9 cellular contexts compared by ENCODE assay signal in genomic region chr2:27442981-27443323, GRCh38. TPM values are rescaled to one million over a fixed set of nuclear protein-coding genes. Genes with fewer than 3 reads are reported as not detected.
DNase-seq lines count a peak whose midpoint lies in the region; ATAC-seq and TF ChIP-seq lines count a peak whose summit lies in the region.
"Had no signal": no experiment of that assay in that cellular context is flagged by ENCODE, and none has a peak within 500 bp of the region (broad histone marks: within the 10 kb centered on the region; RNA-seq: fewer than 3 reads in every experiment).

No MANE protein-coding gene starts in this region.

- H3K9ac ChIP-seq in skeletal muscle tissue (ENCODE audit: low read depth in 1 of 3, low read length in 3 of 3), result peak overlapping the region in 2 of 3 donors; percentile 30 to 57

- H3K36me3 Mint-ChIP-seq in activated B cell treated with CpG ODN at 0.5 μM for 24 hours (ENCODE audit: low read depth), result peaks cover 64% of the 10 kb centered on the region

- peaks cover 0 to 9% (median 4%) of the 10 kb centered on the region in 3 donors for H3K4me1 ChIP-seq in skeletal muscle tissue (ENCODE audit: control insufficient read depth in 3 of 3, insufficient read depth in 3 of 3, low read length in 3 of 3)
- no peaks in the 10 kb centered on the region for H3K4me1 ChIP-seq in A673 (ENCODE audit: insufficient read depth, low read length, poor library complexity, severe bottlenecking)

- peaks cover 13% of the 10 kb centered on the region for H3K4me1 Mint-ChIP-seq in activated B cell treated with CpG ODN at 0.5 μM for 24 hours

- H3K36me3 ChIP-seq in H7 (replicated peaks; ENCODE audit: control insufficient read depth, insufficient read depth, low read length) (peaks cover 23% of the 10 kb centered on the region), skeletal muscle tissue (ENCODE audit: control insufficient read depth in 3 of 3, insufficient read depth in 3 of 3, low read length in 3 of 3) (peaks cover 43 to 63% (median 50%) of the 10 kb centered on the region in 3 donors), A673 (ENCODE audit: insufficient read depth, low read length, poor library complexity, severe bottlenecking) (peaks cover 36% of the 10 kb centered on the region)

- no peak for ATAC-seq in activated B cell treated with CpG ODN at 0.5 μM for 24 hours (ENCODE audit: low read depth)
- ATAC-seq in GM21825 (IDR thresholded peaks at IDR 0.05; ENCODE audit: unreplicated experiment), result no peak

- H3K27ac Mint-ChIP-seq in activated B cell treated with CpG ODN at 0.5 μM for 24 hours, result no peak overlapping the region

- BruUV-seq in A673 (replicated peaks; lab: Mats Ljungman, UMichigan), result no TSS peak

- intact Hi-C loops in activated B cell treated with CpG ODN at 0.5 μM for 24 hours (cut with micrococcal nuclease) (loop anchor here (1.0 to 5.0 kb wide), 4 partner anchors 15 to 71 kb away; partner anchors contain the start of genes EIF2B4, IFT172, NRBP1 and PPM1G), A673 (cut with micrococcal nuclease; ENCODE audit: unreplicated experiment) (no loop called here)

- H3K4me3 Mint-ChIP-seq in activated B cell treated with CpG ODN at 0.5 μM for 24 hours, result peak overlapping the region; percentile 46

- POLR2A ChIA-PET in activated B cell treated with CpG ODN at 0.5 μM for 24 hours (lab: Charles Lee), result no interaction called here
- POLR2A ChIA-PET in A673 (lab: Charles Lee; ENCODE audit: low non-redundant PET), result no interaction called here

- DNase-seq in H7 (no peak), activated B cell treated with CpG ODN at 0.5 μM for 24 hours (no peak), A673 (ENCODE audit: low spot score) (no peak), NCI-H1092 (lab: John Stamatoyannopoulos, UW) (no peak), amygdala (lab: John Stamatoyannopoulos, UW) (no peak)

- H3K27ac ChIP-seq in skeletal muscle tissue (ENCODE audit: low read depth, low read length), result peak overlapping the region; percentile 25
- no peak overlapping the region for H3K27ac ChIP-seq in A673 (ENCODE audit: low read depth, low read length, poor library complexity, severe bottlenecking)

- no peaks in the 10 kb centered on the region for H3K27me3 ChIP-seq in H7 (ENCODE audit: control insufficient read depth, insufficient read depth, low read length)
- H3K27me3 ChIP-seq in skeletal muscle tissue (ENCODE audit: control insufficient read depth in 3 of 3, insufficient read depth in 3 of 3, low read length in 3 of 3), result no peaks in the 10 kb centered on the region
- no peaks in the 10 kb centered on the region for H3K27me3 ChIP-seq in A673 (replicated peaks; ENCODE audit: insufficient read depth, low read depth, low read length, poor library complexity)

- no peak for TF ChIP-seq CTCF in activated B cell treated with CpG ODN at 0.5 μM for 24 hours (IDR thresholded peaks at IDR 0.05)
- no peak for TF ChIP-seq CTCF in A673 (conservative IDR thresholded peaks at IDR 0.05; ENCODE audit: low read depth, low read length)

- H3K9me3 Mint-ChIP-seq in activated B cell treated with CpG ODN at 0.5 μM for 24 hours, result no peaks in the 10 kb centered on the region

- CTCF ChIA-PET in activated B cell treated with CpG ODN at 0.5 μM for 24 hours (lab: Charles Lee) (no interaction called here), A673 (lab: Charles Lee) (no interaction called here)

- peak overlapping the region; percentile 59 for H3K4me3 ChIP-seq in H7 (ENCODE audit: insufficient read depth, low read depth, low read length)
- H3K4me3 ChIP-seq in iPS-18c (ENCODE audit: insufficient read depth, low read depth, low read length), result peak overlapping the region; percentile 63
- H3K4me3 ChIP-seq in skeletal muscle tissue (ENCODE audit: low read length in 3 of 3), result no peak overlapping the region
- no peak overlapping the region for H3K4me3 ChIP-seq in A673 (ENCODE audit: low read depth, low read length, poor library complexity, severe bottlenecking)

- no peaks in the 10 kb centered on the region for H3K27me3 Mint-ChIP-seq in activated B cell treated with CpG ODN at 0.5 μM for 24 hours

- no peaks in the 10 kb centered on the region for H3K9me3 ChIP-seq in iPS-18c (ENCODE audit: control insufficient read depth, insufficient read depth, low read length)
- no peaks in the 10 kb centered on the region for H3K9me3 ChIP-seq in skeletal muscle tissue (ENCODE audit: control insufficient read depth in 3 of 3, low read length in 3 of 3)
- H3K9me3 ChIP-seq in A673 (ENCODE audit: low read depth, low read length, poor library complexity, severe bottlenecking), result no peaks in the 10 kb centered on the region

RNA-seq across cellular contexts. Expression of gene KRTCAP3, which starts 0.8 kb away (rescaled TPM):
- 9.0 and 13.4 TPM in 2 replicates for total RNA-seq in H7 (2014; rRNA removed; shearing (Covaris generic))
- total RNA-seq in activated B cell treated with CpG ODN at 0.5 μM for 24 hours (6.3 and 10.0 TPM in 2 replicates), skeletal muscle tissue (not detected), A673 (2021) (2.6 and 3.4 TPM in 2 replicates)
- total RNA-seq: cerebellum had no signal

RNA-seq across cellular contexts. Expression of gene NRBP1, which starts 14.5 kb away (rescaled TPM):
- 150 and 162 TPM in 2 replicates for total RNA-seq in H7 (2014; rRNA removed; shearing (Covaris generic))
- total RNA-seq in activated B cell treated with CpG ODN at 0.5 μM for 24 hours (78.9 and 82.3 TPM in 2 replicates), skeletal muscle tissue (81.4 TPM), A673 (2021) (86.3 and 93.0 TPM in 2 replicates)

RNA-seq across cellular contexts. Expression of gene PPM1G, which starts 33.6 kb away (rescaled TPM):
- 151 and 164 TPM in 2 replicates for total RNA-seq in H7 (2014; rRNA removed; shearing (Covaris generic))
- total RNA-seq in activated B cell treated with CpG ODN at 0.5 μM for 24 hours, result 74.7 and 75.2 TPM in 2 replicates
- 42.8 TPM for total RNA-seq in skeletal muscle tissue
- 147 and 155 TPM in 2 replicates for total RNA-seq in A673 (2021)

RNA-seq across cellular contexts. Expression of gene IFT172, which starts 46.6 kb away (rescaled TPM):
- 9.8 and 14.2 TPM in 2 replicates for total RNA-seq in H7 (2014; rRNA removed; shearing (Covaris generic))
- total RNA-seq in activated B cell treated with CpG ODN at 0.5 μM for 24 hours (12.7 and 14.4 TPM in 2 replicates), skeletal muscle tissue (21.4 TPM), A673 (2021) (42.2 and 50.4 TPM in 2 replicates)

RNA-seq across cellular contexts. Expression of gene FNDC4, which starts 52.0 kb away (rescaled TPM):
- 7.4 and 9.7 TPM in 2 replicates for total RNA-seq in H7 (2014; rRNA removed; shearing (Covaris generic))
- total RNA-seq in activated B cell treated with CpG ODN at 0.5 μM for 24 hours, result not detected in 2 replicates
- 5.2 TPM for total RNA-seq in skeletal muscle tissue
- total RNA-seq in A673 (2021), result 1.3 and 3.1 TPM in 2 replicates

Comparison
In these comparisons a context has a peak if more than half of its experiments do, and no peak if none do; other contexts are left out.
1. H3K4me3 ChIP-seq: peak in H7 (single experiment) and iPS-18c (single experiment); none in skeletal muscle tissue (0 of 3) and A673 (single experiment).